ENCODE assay signal across 8 cellular contexts in the genomic region with DNA sequence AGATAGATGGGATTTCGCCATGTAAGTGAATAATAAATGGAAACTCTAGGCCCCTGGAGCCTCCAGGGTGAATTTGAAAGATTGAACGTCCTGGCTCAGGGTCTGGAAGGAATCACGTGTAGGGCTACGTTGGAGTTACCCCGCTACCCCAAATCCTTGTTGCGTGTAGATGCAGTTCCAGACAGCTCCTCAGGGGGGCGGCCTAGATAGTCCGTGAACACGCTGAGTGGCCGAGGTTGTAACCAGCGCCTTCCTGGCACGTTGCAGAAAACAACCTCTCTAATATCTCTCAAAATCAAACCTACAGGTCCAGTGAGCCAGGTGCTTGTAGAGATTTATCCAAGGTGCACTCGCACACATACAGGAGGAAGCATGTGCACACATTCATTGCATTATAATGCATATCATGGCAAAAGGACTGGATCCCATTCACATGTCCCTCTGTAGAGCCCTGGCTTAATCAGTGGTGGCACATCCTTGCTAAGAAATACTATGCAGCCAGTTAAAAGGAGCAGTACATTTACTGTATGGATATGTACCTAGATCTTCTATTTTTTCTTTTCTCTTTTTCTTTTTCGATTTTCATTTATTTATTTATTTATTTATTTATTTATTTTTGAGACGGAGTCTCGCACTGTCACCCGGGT. TPM values are rescaled to one million over a fixed set of nuclear protein-coding genes. Genes with fewer than 3 reads are reported as not detected.
DNase-seq lines count a peak whose midpoint lies in the region; ATAC-seq, FAIRE-seq and TF ChIP-seq lines count a peak whose summit lies in the region.

No MANE protein-coding gene starts in this region.

- peaks cover 19% of the 10 kb centered on the region for H3K79me2 ChIP-seq in astrocyte (ENCODE audit: insufficient read depth, low read length)

- no peaks in the 10 kb centered on the region for H3K27me3 Mint-ChIP-seq in T-helper 2 cell treated with Interferon-gamma antibody and Interleukin-4, amounts not matched to agents 5 μg/mL and 100 μg/mL, for 36 hours (ENCODE audit: low read depth)
- H3K27me3 Mint-ChIP-seq in astrocyte (ENCODE audit: low read depth, unreplicated experiment) (no peaks in the 10 kb centered on the region), immature natural killer cell (ENCODE audit: low read depth in 3 of 3) (peaks cover 20 to 35% (median 29%) of the 10 kb centered on the region in 3 donors)

- H3K4me1 ChIP-seq in astrocyte (ENCODE audit: insufficient read depth, low read length) = peaks cover 11% of the 10 kb centered on the region

- H3K4me3 Mint-ChIP-seq in T-helper 2 cell treated with Interferon-gamma antibody and Interleukin-4, amounts not matched to agents 5 μg/mL and 100 μg/mL, for 36 hours = no peak overlapping the region
- H3K4me3 Mint-ChIP-seq in astrocyte (ENCODE audit: unreplicated experiment) = no peak overlapping the region
- peak overlapping the region; percentile 54 to 77 (median 64) for H3K4me3 Mint-ChIP-seq in immature natural killer cell

- no peak overlapping the region for H3K9ac ChIP-seq in astrocyte (ENCODE audit: low read length)

- peak; percentile 66 for TF ChIP-seq CTCF in astrocyte (IDR thresholded peaks at IDR 0.05; ENCODE audit: insufficient read depth, low read depth, low read length)

- H3K27ac Mint-ChIP-seq in T-helper 2 cell treated with Interferon-gamma antibody and Interleukin-4, amounts not matched to agents 5 μg/mL and 100 μg/mL, for 36 hours = peak overlapping the region; percentile 57
- H3K27ac Mint-ChIP-seq in astrocyte (ENCODE audit: unreplicated experiment) = peak overlapping the region; percentile 62
- H3K27ac Mint-ChIP-seq in immature natural killer cell = peak overlapping the region; percentile 68 to 92 (median 85)

- no peak overlapping the region for H2AFZ ChIP-seq in astrocyte (ENCODE audit: low read depth, low read length)

- peak; percentile 77 for TF ChIP-seq RAD21 in Ishikawa (IDR thresholded peaks at IDR 0.05; ENCODE audit: low read depth)

- H3K4me2 ChIP-seq in astrocyte (ENCODE audit: low read length) = no peak overlapping the region

- FAIRE-seq in astrocyte (lab: Jason Lieb, UNC) = no peak

- peaks cover 23% of the 10 kb centered on the region for H3K4me1 Mint-ChIP-seq in T-helper 2 cell treated with Interferon-gamma antibody and Interleukin-4, amounts not matched to agents 5 μg/mL and 100 μg/mL, for 36 hours (ENCODE audit: low read depth)
- H3K4me1 Mint-ChIP-seq in astrocyte (ENCODE audit: low read depth, unreplicated experiment) = peaks cover 4% of the 10 kb centered on the region
- H3K4me1 Mint-ChIP-seq in immature natural killer cell = peaks cover 44 to 50% of the 10 kb centered on the region in 2 donors

- no peaks in the 10 kb centered on the region for H3K36me3 ChIP-seq in astrocyte (ENCODE audit: insufficient read depth, low read length)

- no peak overlapping the region for H3K4me3 ChIP-seq in astrocyte (ENCODE audit: insufficient read depth, low read depth, low read length)

- peaks cover 3% of the 10 kb centered on the region for H4K20me1 ChIP-seq in astrocyte (ENCODE audit: insufficient read depth, low read length)

- H3K9me3 Mint-ChIP-seq in T-helper 2 cell treated with Interferon-gamma antibody and Interleukin-4, amounts not matched to agents 5 μg/mL and 100 μg/mL, for 36 hours = peaks cover 3% of the 10 kb centered on the region
- H3K9me3 Mint-ChIP-seq in astrocyte (ENCODE audit: unreplicated experiment) (no peaks in the 10 kb centered on the region), immature natural killer cell (no peaks in the 10 kb centered on the region)

- no peak for TF ChIP-seq EP300 in Ishikawa (IDR thresholded peaks at IDR 0.05; ENCODE audit: borderline replicate concordance)

- DNase-seq in CMK (ENCODE audit: low read depth) (peak; percentile 37), astrocyte (ENCODE audit: low read depth) (no peak), immature natural killer cell (peak; percentile 76 to 81 (median 76))
- peak; percentile 74 for DNase-seq in T-helper 2 cell treated with Interferon-gamma antibody and Interleukin-4, amounts not matched to agents 5 μg/mL and 100 μg/mL, for 36 hours (ENCODE audit: low spot score)
- DNase-seq in stimulated activated CD4-positive, alpha-beta T cell treated with anti-CD3 and anti-CD28 coated beads, Interleukin-15, amount 100 ng/mL, for 48 hours (ENCODE audit: low read depth in 2 of 2) = peak; percentile 71 to 82

- ATAC-seq in HG03571 (IDR thresholded peaks at IDR 0.05; ENCODE audit: unreplicated experiment) (no peak), HG03025 (IDR thresholded peaks at IDR 0.05; ENCODE audit: low FRiP score, unreplicated experiment) (no peak)

- no peaks in the 10 kb centered on the region for H3K27me3 ChIP-seq in astrocyte (ENCODE audit: insufficient read depth, low read length)

- H3K9me3 ChIP-seq in astrocyte (ENCODE audit: insufficient read depth, low read depth, low read length) = no peaks in the 10 kb centered on the region

- peaks cover 5% of the 10 kb centered on the region for H3K36me3 Mint-ChIP-seq in T-helper 2 cell treated with Interferon-gamma antibody and Interleukin-4, amounts not matched to agents 5 μg/mL and 100 μg/mL, for 36 hours (ENCODE audit: low read depth)
- H3K36me3 Mint-ChIP-seq in astrocyte (ENCODE audit: low read depth, unreplicated experiment) (peaks cover 5% of the 10 kb centered on the region), immature natural killer cell (no peaks in the 10 kb centered on the region)

- no peak overlapping the region for H3K27ac ChIP-seq in astrocyte (ENCODE audit: low read depth, low read length)

TF ChIP-seq in Ishikawa, 13 proteins besides CTCF, POLR2A, EP300 and RAD21:
- TF ChIP-seq, protein P1, sequence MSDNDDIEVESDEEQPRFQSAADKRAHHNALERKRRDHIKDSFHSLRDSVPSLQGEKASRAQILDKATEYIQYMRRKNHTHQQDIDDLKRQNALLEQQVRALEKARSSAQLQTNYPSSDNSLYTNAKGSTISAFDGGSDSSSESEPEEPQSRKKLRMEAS (IDR thresholded peaks at IDR 0.05) = peak; percentile 45
- no peak for TF ChIP-seq TEAD4 (IDR thresholded peaks at IDR 0.05)
- TF ChIP-seq, protein P2, sequence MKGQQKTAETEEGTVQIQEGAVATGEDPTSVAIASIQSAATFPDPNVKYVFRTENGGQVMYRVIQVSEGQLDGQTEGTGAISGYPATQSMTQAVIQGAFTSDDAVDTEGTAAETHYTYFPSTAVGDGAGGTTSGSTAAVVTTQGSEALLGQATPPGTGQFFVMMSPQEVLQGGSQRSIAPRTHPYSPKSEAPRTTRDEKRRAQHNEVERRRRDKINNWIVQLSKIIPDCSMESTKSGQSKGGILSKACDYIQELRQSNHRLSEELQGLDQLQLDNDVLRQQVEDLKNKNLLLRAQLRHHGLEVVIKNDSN (IDR thresholded peaks at IDR 0.05) = peak; percentile 64

RNA-seq across cellular contexts. Expression of a gene that starts 2.5 kb away (rescaled TPM):
- 43.6 and 49.4 TPM in 2 replicates for total RNA-seq in astrocyte
- 10 to 100 TPM; 49.2 to 86.9 (median 71.6) TPM for polyA plus RNA-seq in immature natural killer cell

RNA-seq across cellular contexts. Expression of a gene that starts 11.5 kb away (rescaled TPM):
- total RNA-seq in astrocyte = 1.00 and 1.1 TPM in 2 replicates
- polyA plus RNA-seq in immature natural killer cell = 100 to 1,000 TPM; 383 to 659 (median 399) TPM

RNA-seq across cellular contexts. Expression of a gene that starts 38.0 kb away (rescaled TPM):
- 23.5 and 24.8 TPM in 2 replicates for total RNA-seq in astrocyte
- polyA plus RNA-seq in immature natural killer cell = 10 to 100 TPM; 13.9 to 42.1 (median 16.1) TPM

Comparison
In these comparisons a context has a peak if more than half of its experiments do, and no peak if none do; other contexts are left out.
1. H3K4me3 Mint-ChIP-seq: peak in immature natural killer cell (5 of 5); none in T-helper 2 cell treated with Interferon-gamma antibody and Interleukin-4, amounts not matched to agents 5 μg/mL and 100 μg/mL, for 36 hours (single experiment) and astrocyte (single experiment).
2. Peak in every context shown above with its lines, with median percentiles within 50 percentile points of each other: H3K27ac Mint-ChIP-seq.